In the genomic region with DNA sequence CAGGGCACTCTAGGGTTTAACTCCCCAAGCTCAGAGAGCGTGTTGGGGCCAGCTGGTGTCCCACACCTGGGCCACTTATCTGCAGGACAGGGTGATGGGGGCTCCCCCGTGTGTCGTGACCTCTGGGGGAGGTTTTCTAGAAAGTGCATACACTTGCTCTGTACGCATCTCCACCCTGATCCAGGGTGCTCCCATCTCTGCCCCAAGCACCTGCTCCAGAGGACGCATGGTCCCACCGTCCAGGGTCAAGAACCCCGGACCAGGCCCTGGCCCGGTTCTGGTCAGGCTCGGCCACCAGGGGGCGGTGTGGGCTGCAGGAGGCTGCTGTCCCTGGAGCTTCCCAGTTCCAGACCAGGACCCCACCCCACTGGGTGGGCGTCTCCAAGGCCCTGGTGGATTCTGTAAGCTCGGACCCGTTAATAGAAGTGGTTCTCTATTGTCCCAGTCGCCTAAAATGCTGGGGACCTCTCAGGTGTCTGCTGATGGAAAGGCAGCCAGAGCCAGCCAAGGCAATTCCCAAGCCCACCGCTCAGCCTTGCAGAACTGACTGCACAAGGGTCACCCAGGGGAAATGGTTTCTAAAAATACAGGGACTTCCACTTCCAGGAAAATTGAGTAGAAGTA, we compare ENCODE assay signal across 8 cellular contexts.
DNase-seq lines count a peak whose midpoint lies in the region; ATAC-seq and TF ChIP-seq lines count a peak whose summit lies in the region.

No MANE protein-coding gene starts in this region.

- DNase-seq in NCI-H345 (lab: John Stamatoyannopoulos, UW) (peak; percentile 3), NCI-H345 treated with DMSO at 0.1 percent for 48 hours (lab: John Stamatoyannopoulos, UW; ENCODE audit: unreplicated experiment) (no peak), fibroblast of mammary gland (ENCODE audit: low read depth) (no peak), posterior cingulate gyrus (peak in 6 of 10 donors; percentile 28 to 83 (median 45)), COR-L47 (lab: John Stamatoyannopoulos, UW) (no peak)
- peak; percentile 61 for DNase-seq in activated CD8-positive, alpha-beta memory T cell treated with anti-CD3 and anti-CD28 coated beads, Interleukin-2, amount 50 U/mL, for 4 hours

- no peak overlapping the region for H3K4me3 ChIP-seq in fibroblast of mammary gland (ENCODE audit: control insufficient read depth, low read depth, low read length)

- peak; percentile 61 for TF ChIP-seq CTCF in fibroblast of mammary gland (conservative IDR thresholded peaks at IDR 0.05; ENCODE audit: control insufficient read depth, insufficient read depth, low read depth, low read length)

- intact Hi-C loops in posterior cingulate gyrus (cut with DNase I): loop anchor here (5.0 kb wide), 1 partner anchor 38 kb away; no protein-coding TSS in a partner anchor

- no peak for ATAC-seq in GM18870 (IDR thresholded peaks at IDR 0.05; ENCODE audit: unreplicated experiment)
- no peak for ATAC-seq in HG03175 (IDR thresholded peaks at IDR 0.05; ENCODE audit: unreplicated experiment)

Comparison
In these comparisons a context has a peak if more than half of its experiments do, and no peak if none do; other contexts are left out.
1. DNase-seq: peak in NCI-H345 (single experiment), activated CD8-positive, alpha-beta memory T cell treated with anti-CD3 and anti-CD28 coated beads, Interleukin-2, amount 50 U/mL, for 4 hours (single experiment) and posterior cingulate gyrus (6 of 10); none in NCI-H345 treated with DMSO at 0.1 percent for 48 hours (single experiment), fibroblast of mammary gland (single experiment) and COR-L47 (single experiment).